ENCODE assay signal across 1 cellular context in the genomic region with DNA sequence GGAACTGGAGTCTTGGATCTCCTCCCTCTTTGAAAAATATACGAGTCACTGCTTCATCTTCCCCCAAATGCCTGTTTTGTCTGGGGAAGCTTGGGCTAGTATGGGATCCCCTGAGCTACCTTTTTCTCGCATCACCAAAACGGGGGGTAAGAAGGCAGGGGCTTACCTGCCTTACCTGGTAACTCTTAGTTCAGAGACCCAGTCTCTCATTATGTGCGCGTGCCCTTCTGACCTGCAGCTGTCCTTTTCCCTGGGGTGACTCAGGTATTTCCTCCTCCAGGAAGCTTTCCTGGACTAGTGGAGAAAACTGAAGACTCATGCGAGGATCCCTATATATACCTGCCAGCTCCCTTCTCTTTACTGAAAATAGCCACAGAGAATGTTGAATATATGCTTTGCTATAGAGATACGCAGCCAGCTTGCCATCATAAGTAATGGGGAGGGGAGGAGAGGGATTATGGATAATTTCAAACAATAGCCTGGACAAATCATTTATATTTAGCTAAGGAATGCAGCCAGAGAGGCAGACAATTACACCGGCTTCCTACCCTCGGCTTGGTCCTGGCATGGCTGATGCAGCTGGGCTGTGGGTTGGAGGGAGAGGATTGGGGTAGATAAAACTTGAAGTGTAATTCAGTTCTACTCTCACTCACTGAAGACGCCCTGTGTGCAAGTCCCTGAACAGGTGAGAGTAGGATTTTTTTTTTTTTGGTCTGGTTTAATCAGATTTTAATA.
TF ChIP-seq lines count a peak whose summit lies in the region.

No MANE protein-coding gene starts in this region.

TF ChIP-seq in K562, 482 proteins besides CTCF, POLR2A, EP300 and RAD21 (continued from another document):
- TF ChIP-seq, protein P1, sequence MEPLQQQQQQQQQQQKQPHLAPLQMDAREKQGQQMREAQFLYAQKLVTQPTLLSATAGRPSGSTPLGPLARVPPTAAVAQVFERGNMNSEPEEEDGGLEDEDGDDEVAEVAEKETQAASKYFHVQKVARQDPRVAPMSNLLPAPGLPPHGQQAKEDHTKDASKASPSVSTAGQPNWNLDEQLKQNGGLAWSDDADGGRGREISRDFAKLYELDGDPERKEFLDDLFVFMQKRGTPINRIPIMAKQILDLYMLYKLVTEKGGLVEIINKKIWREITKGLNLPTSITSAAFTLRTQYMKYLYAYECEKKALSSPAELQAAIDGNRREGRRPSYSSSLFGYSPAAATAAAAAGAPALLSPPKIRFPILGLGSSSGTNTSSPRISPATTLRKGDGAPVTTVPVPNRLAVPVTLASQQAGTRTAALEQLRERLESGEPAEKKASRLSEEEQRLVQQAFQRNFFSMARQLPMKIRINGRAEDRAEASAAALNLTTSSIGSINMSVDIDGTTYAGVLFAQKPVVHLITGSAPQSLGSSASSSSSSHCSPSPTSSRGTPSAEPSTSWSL (CRISPR knock-in tag; IDR thresholded peaks at IDR 0.05; ENCODE audit: borderline replicate concordance), result no peak
- peak; percentile 86 for TF ChIP-seq ZFP36 (IDR thresholded peaks at IDR 0.05; ENCODE audit: low read depth, low read length, partially characterized antibody)
